In genomic region chr11:43643898-43644625, GRCh38 we compare ENCODE assay signal across 8 cellular contexts. TPM values are rescaled to one million over a fixed set of nuclear protein-coding genes. Genes with fewer than 3 reads are reported as not detected.
DNase-seq lines count a peak whose midpoint lies in the region; ATAC-seq, FAIRE-seq and TF ChIP-seq lines count a peak whose summit lies in the region.

No MANE protein-coding gene starts in this region.

- H3K27me3 Mint-ChIP-seq in H9 (ENCODE audit: low read depth) (peaks cover 10% of the 10 kb centered on the region), neural progenitor cell (ENCODE audit: insufficient read depth, low read depth) (peaks cover 2% of the 10 kb centered on the region)

- no peak overlapping the region for H3T11ph ChIP-seq in H9 (ENCODE audit: low read length)

- no peak overlapping the region for H4K8ac ChIP-seq in H9 (replicated peaks; ENCODE audit: insufficient read length, low read depth, low read length)

- H3K9ac ChIP-seq in H9 (ENCODE audit: extremely low read depth, insufficient read length, low read length) (peak overlapping the region; percentile 92), neural progenitor cell (peak overlapping the region; percentile 76), stomach smooth muscle (ENCODE audit: low read length in 2 of 2) (peak overlapping the region; percentile 86 to 94)

- H2BK5ac ChIP-seq in H9 (ENCODE audit: insufficient read length, low read length), result no peak overlapping the region

- no peaks in the 10 kb centered on the region for H3K79me1 ChIP-seq in H9 (ENCODE audit: insufficient read depth, low read depth, low read length, poor library complexity, severe bottlenecking)

- no peak overlapping the region for H2BK12ac ChIP-seq in H9 (ENCODE audit: insufficient read length, low read depth, low read length)

- no peak overlapping the region for H3K23ac ChIP-seq in H9 (ENCODE audit: insufficient read length, low read depth, low read length)

- H3K27ac Mint-ChIP-seq in H9, result peak overlapping the region; percentile 58 to 97 (median 96)
- H3K27ac Mint-ChIP-seq in neural progenitor cell, result peak overlapping the region; percentile 74

- peak overlapping the region; percentile 93 to 95 for H3K4me3 Mint-ChIP-seq in H9
- H3K4me3 Mint-ChIP-seq in neural progenitor cell, result peak overlapping the region; percentile 100

- no peaks in the 10 kb centered on the region for H3K36me3 ChIP-seq in neural progenitor cell
- no peaks in the 10 kb centered on the region for H3K36me3 ChIP-seq in stomach smooth muscle (ENCODE audit: control insufficient read depth in 2 of 2, insufficient read depth in 2 of 2, low read length in 2 of 2)

- H2AK5ac ChIP-seq in H9 (ENCODE audit: insufficient read length, low read length), result no peak overlapping the region

- H3F3A ChIP-seq in neural progenitor cell (ENCODE audit: low read depth), result no peaks in the 10 kb centered on the region

- peaks cover 5% of the 10 kb centered on the region for H3K23me2 ChIP-seq in H9 (ENCODE audit: insufficient read length, low read depth, low read length, poor library complexity, severe bottlenecking)

- H3K79me2 ChIP-seq in H9 (ENCODE audit: insufficient read depth, low read length), result peaks cover 9% of the 10 kb centered on the region; the same call in 1 of the 2 replicates
- H3K79me2 ChIP-seq in neural progenitor cell (ENCODE audit: low read depth), result peaks cover 32% of the 10 kb centered on the region

- peak overlapping the region; percentile 87; the same call in 1 of the 2 replicates for H3K14ac ChIP-seq in H9 (ENCODE audit: insufficient read depth, low read length)

- peak overlapping the region; percentile 85 for H2AFZ ChIP-seq in H9 (ENCODE audit: low read length)
- peak overlapping the region; percentile 95 for H2AFZ ChIP-seq in neural progenitor cell (replicated peaks)

- H3K4me2 ChIP-seq in H9 (ENCODE audit: insufficient read depth, insufficient read length, low read length) (peak overlapping the region; percentile 96), neural progenitor cell (peak overlapping the region; percentile 98)

- H2BK120ac ChIP-seq in H9 (ENCODE audit: low read depth, low read length, poor library complexity, severe bottlenecking), result no peak overlapping the region

- H3K4me1 Mint-ChIP-seq in H9, result peaks cover 15 to 20% of the 10 kb centered on the region in 2 experiments
- peaks cover 14% of the 10 kb centered on the region for H3K4me1 Mint-ChIP-seq in neural progenitor cell

- WGBS in H9 (ENCODE audit: extremely low coverage, insufficient read length, low lambda C conversion rate), result no CpG with 5 or more reads among the region's 33 CpGs

- no peaks in the 10 kb centered on the region for H4K20me1 ChIP-seq in H9 (ENCODE audit: control insufficient read depth, insufficient read depth, insufficient read length)
- no peaks in the 10 kb centered on the region for H4K20me1 ChIP-seq in neural progenitor cell (ENCODE audit: low read depth)

- no peaks in the 10 kb centered on the region for H3K27me3 ChIP-seq in H9 (ENCODE audit: insufficient read depth, low read length)
- peaks cover 22% of the 10 kb centered on the region for H3K27me3 ChIP-seq in foreskin keratinocyte
- H3K27me3 ChIP-seq in neural progenitor cell, result peaks cover 4% of the 10 kb centered on the region
- H3K27me3 ChIP-seq in stomach smooth muscle (ENCODE audit: control insufficient read depth in 1 of 2, insufficient read depth in 2 of 2, low read length in 2 of 2), result peaks cover 7 to 8% of the 10 kb centered on the region in 2 donors

- H4K5ac ChIP-seq in H9 (ENCODE audit: insufficient read length, low read depth, low read length), result no peak overlapping the region

- peak overlapping the region; percentile 50 for H3K18ac ChIP-seq in H9 (ENCODE audit: insufficient read length, low read depth, low read length)

- H3K4me3 ChIP-seq in neural progenitor cell (peak overlapping the region; percentile 81), stomach smooth muscle (ENCODE audit: low read length in 2 of 2) (peak overlapping the region; percentile 94)

- H3K4me1 ChIP-seq in H9 (ENCODE audit: insufficient read depth, low read length), result no peaks in the 10 kb centered on the region; the same call in 1 of the 2 replicates
- H3K4me1 ChIP-seq in foreskin keratinocyte, result peaks cover 10% of the 10 kb centered on the region
- peaks cover 9% of the 10 kb centered on the region for H3K4me1 ChIP-seq in neural progenitor cell
- H3K4me1 ChIP-seq in stomach smooth muscle (ENCODE audit: control insufficient read depth, insufficient read depth, low read length), result peaks cover 7% of the 10 kb centered on the region

- no peak overlapping the region for H2BK15ac ChIP-seq in H9 (ENCODE audit: low read depth, low read length)

- H3K56ac ChIP-seq in H9 (ENCODE audit: insufficient read length, low read depth, low read length), result no peak overlapping the region

- H3K27ac ChIP-seq in H9 (ENCODE audit: insufficient read length, low read depth, low read length) (no peak overlapping the region), foreskin keratinocyte (peak overlapping the region; percentile 48), neural progenitor cell (no peak overlapping the region), stomach smooth muscle (ENCODE audit: low read length) (peak overlapping the region; percentile 25)

- FAIRE-seq in G401.6 (lab: Jason Lieb, UNC), result peak; percentile 88

- no peaks in the 10 kb centered on the region for H3K36me3 Mint-ChIP-seq in H9 (ENCODE audit: insufficient read depth in 1 of 3, low read depth in 3 of 3)
- H3K36me3 Mint-ChIP-seq in neural progenitor cell, result no peaks in the 10 kb centered on the region

- H3K9me3 Mint-ChIP-seq in H9 (no peaks in the 10 kb centered on the region), neural progenitor cell (no peaks in the 10 kb centered on the region)

- DNase-seq in H9 (peak; percentile 86), M059J (ENCODE audit: low read depth) (peak; percentile 86), SHP77 treated with DMSO at 0.1 percent for 48 hours (lab: John Stamatoyannopoulos, UW) (peak; percentile 84), foreskin keratinocyte (peak; percentile 42 to 70), neural progenitor cell (ENCODE audit: low spot score) (peak; percentile 93)
- peak; percentile 79 for DNase-seq in activated gamma-delta T cell treated with anti-CD3 and anti-CD28 coated beads, Interleukin-2, amount 50 U/mL, for 16 hours (ENCODE audit: low read depth)

- H4K91ac ChIP-seq in H9 (ENCODE audit: insufficient read length, low read depth, low read length), result no peak overlapping the region

- no peak overlapping the region for H2BK20ac ChIP-seq in H9 (ENCODE audit: low read depth, low read length, poor library complexity, severe bottlenecking)

- H3K9me3 ChIP-seq in H9 (ENCODE audit: control insufficient read depth, low read depth, low read length), result no peaks in the 10 kb centered on the region
- no peaks in the 10 kb centered on the region for H3K9me3 ChIP-seq in neural progenitor cell (ENCODE audit: low read depth)
- H3K9me3 ChIP-seq in stomach smooth muscle (ENCODE audit: control insufficient read depth in 2 of 2, low read length in 2 of 2), result no peaks in the 10 kb centered on the region

- TF ChIP-seq CTCF in H9 (conservative IDR thresholded peaks at IDR 0.05) (no peak), foreskin keratinocyte (conservative IDR thresholded peaks at IDR 0.05) (peak; percentile 14), neural progenitor cell (IDR thresholded peaks at IDR 0.05) (no peak)

- ATAC-seq in foreskin keratinocyte, result peak; percentile 99

- H3K4ac ChIP-seq in H9 (ENCODE audit: low read depth, low read length), result no peak overlapping the region

RNA-seq across cellular contexts. Expression of gene HSD17B12, which starts 36.5 kb away (rescaled TPM):
- total RNA-seq in H9 (2021) (107 and 111 TPM in 2 replicates), foreskin keratinocyte (94.6 and 108 TPM in 2 replicates), neural progenitor cell (ENCODE audit: low replicate concordance) (72.5 and 102 TPM in 2 replicates)
- total RNA-seq in M059J (2014; rRNA removed; shearing (Covaris generic)), result 82.3 and 110 TPM in 2 replicates
- polyA plus RNA-seq in foreskin keratinocyte, result 37.2 and 60.4 TPM in 2 replicates

Comparison
In these comparisons a context has a peak if more than half of its experiments do, and no peak if none do; other contexts are left out.
1. H3K27ac ChIP-seq: peak in foreskin keratinocyte (single experiment) and stomach smooth muscle (single experiment); none in H9 (single experiment) and neural progenitor cell (single experiment).
2. Peak in every context shown above with its lines, with median percentiles within 50 percentile points of each other: DNase-seq and H3K9ac ChIP-seq.